2 cellular contexts compared by ENCODE assay signal in the genomic region with DNA sequence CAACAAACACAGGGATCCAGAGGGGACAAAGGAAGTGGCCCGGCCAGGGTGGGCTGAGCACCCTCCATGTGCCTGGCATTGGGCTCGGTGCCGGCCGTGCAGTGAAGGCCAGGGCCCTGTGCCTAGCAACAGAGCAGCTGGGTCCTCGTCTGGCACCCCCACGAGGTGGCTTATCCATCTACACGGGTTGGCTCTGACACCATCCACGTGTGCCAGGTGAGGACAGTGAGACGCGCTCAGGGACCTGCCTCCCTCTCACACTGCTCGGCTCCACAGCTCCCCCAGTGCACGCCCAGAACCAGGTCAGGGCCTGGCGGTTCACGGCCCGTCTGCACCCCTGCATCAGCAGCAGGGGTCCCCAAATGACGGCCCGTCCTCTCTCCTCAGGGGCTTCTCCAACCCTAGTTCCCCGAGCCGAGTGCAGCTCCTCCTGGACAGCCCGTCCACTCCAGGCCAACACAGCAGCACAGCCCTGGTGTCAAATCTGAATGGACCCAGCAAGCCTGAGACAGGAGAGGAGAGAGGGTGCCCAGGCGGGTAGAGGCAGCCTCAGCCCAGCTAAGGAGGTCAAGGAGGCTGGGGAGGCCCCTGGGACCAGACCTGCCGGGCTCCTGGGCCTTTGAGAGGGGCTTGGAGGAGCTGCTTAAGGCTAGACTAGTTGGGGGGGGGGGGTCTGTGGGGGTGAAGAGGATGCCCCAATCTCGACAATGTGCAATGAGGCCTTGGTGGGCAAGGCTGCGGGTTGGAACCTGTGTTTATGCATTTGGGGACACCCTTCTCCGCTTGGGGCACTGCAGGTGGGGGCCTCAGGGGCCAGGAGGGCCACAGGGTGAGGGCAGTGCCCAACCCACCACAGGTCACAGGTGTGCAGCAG.
TF ChIP-seq lines count a peak whose summit lies in the region.

No MANE protein-coding gene starts in this region.

TF ChIP-seq in GM12878, 131 proteins besides CTCF, POLR2A, EP300 and RAD21:
- TF ChIP-seq, protein P1, sequence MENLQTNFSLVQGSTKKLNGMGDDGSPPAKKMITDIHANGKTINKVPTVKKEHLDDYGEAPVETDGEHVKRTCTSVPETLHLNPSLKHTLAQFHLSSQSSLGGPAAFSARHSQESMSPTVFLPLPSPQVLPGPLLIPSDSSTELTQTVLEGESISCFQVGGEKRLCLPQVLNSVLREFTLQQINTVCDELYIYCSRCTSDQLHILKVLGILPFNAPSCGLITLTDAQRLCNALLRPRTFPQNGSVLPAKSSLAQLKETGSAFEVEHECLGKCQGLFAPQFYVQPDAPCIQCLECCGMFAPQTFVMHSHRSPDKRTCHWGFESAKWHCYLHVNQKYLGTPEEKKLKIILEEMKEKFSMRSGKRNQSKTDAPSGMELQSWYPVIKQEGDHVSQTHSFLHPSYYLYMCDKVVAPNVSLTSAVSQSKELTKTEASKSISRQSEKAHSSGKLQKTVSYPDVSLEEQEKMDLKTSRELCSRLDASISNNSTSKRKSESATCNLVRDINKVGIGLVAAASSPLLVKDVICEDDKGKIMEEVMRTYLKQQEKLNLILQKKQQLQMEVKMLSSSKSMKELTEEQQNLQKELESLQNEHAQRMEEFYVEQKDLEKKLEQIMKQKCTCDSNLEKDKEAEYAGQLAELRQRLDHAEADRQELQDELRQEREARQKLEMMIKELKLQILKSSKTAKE (IDR thresholded peaks at IDR 0.05; ENCODE audit: low read depth, poor library complexity, severe bottlenecking) = no peak
- no peak for TF ChIP-seq SUPT20H (IDR thresholded peaks at IDR 0.05; ENCODE audit: borderline replicate concordance, control insufficient read depth, low read depth, low read length)
- no peak for TF ChIP-seq HDGF (IDR thresholded peaks at IDR 0.05)
- no peak for TF ChIP-seq SREBF1 (IDR thresholded peaks at IDR 0.05; ENCODE audit: low read length)
- no peak for TF ChIP-seq SMAD1 (IDR thresholded peaks at IDR 0.05; ENCODE audit: low read depth, partially characterized antibody)
TF ChIP-seq in GM12878: peak in this region for 0.

TF ChIP-seq in HepG2, 621 proteins besides CTCF, POLR2A, EP300 and RAD21 (continued from another document):
- TF ChIP-seq ZNF567 (CRISPR knock-in tag; IDR thresholded peaks at IDR 0.05; ENCODE audit: borderline replicate concordance) (no peak), NR3C1 (CRISPR knock-in tag; IDR thresholded peaks at IDR 0.05) (no peak), EHMT2 (IDR thresholded peaks at IDR 0.05; ENCODE audit: borderline replicate concordance, low read depth, low read length) (no peak)
- TF ChIP-seq, protein P2, sequence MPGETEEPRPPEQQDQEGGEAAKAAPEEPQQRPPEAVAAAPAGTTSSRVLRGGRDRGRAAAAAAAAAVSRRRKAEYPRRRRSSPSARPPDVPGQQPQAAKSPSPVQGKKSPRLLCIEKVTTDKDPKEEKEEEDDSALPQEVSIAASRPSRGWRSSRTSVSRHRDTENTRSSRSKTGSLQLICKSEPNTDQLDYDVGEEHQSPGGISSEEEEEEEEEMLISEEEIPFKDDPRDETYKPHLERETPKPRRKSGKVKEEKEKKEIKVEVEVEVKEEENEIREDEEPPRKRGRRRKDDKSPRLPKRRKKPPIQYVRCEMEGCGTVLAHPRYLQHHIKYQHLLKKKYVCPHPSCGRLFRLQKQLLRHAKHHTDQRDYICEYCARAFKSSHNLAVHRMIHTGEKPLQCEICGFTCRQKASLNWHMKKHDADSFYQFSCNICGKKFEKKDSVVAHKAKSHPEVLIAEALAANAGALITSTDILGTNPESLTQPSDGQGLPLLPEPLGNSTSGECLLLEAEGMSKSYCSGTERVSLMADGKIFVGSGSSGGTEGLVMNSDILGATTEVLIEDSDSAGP (CRISPR knock-in tag; IDR thresholded peaks at IDR 0.05; ENCODE audit: borderline replicate concordance) = 0 out of 2 replicates have a peak, but pooled peaks have one; percentile 1
TF ChIP-seq in HepG2: peak in this region for 1.
